1 cellular context compared by ENCODE assay signal in genomic region chr22:39534591-39535301, GRCh38.
TF ChIP-seq lines count a peak whose summit lies in the region.

No MANE protein-coding gene starts in this region.

TF ChIP-seq in GM23338, 12 proteins besides CTCF, POLR2A, EP300 and RAD21 (continued from another document):
- TF ChIP-seq ZNF462 (CRISPR knock-in tag; IDR thresholded peaks at IDR 0.05) = no peak
- no peak for TF ChIP-seq NANOG (IDR thresholded peaks at IDR 0.05; ENCODE audit: borderline replicate concordance)
- no peak for TF ChIP-seq REST (IDR thresholded peaks at IDR 0.05; ENCODE audit: unreplicated experiment)
- no peak for TF ChIP-seq CREB1 (CRISPR knock-in tag; IDR thresholded peaks at IDR 0.05; ENCODE audit: low read depth)
- no peak for TF ChIP-seq ZNF114 (CRISPR knock-in tag; IDR thresholded peaks at IDR 0.05)
- no peak for TF ChIP-seq JUNB (IDR thresholded peaks at IDR 0.05; ENCODE audit: unreplicated experiment)
- no peak for TF ChIP-seq STAT1 (IDR thresholded peaks at IDR 0.05; ENCODE audit: unreplicated experiment)
- TF ChIP-seq POLR2AphosphoS5 (IDR thresholded peaks at IDR 0.05; ENCODE audit: low read depth) = no peak
- no peak for TF ChIP-seq ZNF331 (CRISPR knock-in tag; IDR thresholded peaks at IDR 0.05; ENCODE audit: low read depth)
- no peak for TF ChIP-seq EZH2phosphoT487 (IDR thresholded peaks at IDR 0.05; ENCODE audit: unreplicated experiment)
- no peak for TF ChIP-seq EZH2 (IDR thresholded peaks at IDR 0.05; ENCODE audit: low read depth, unreplicated experiment)
TF ChIP-seq in GM23338: peak in this region for 0.
